Comparison of ENCODE assay signal across 20 cellular contexts in genomic region chr13:110103026-110103425, GRCh38.
DNase-seq lines count a peak whose midpoint lies in the region; FAIRE-seq and TF ChIP-seq lines count a peak whose summit lies in the region.
"Had no signal": no experiment of that assay in that cellular context is flagged by ENCODE, and none has a peak within 500 bp of the region (broad histone marks: within the 10 kb centered on the region; RNA-seq: fewer than 3 reads in every experiment).

No MANE protein-coding gene starts in this region.

- H3K4me2 ChIP-seq in smooth muscle cell: peak overlapping the region; percentile 45
- H3K4me2 ChIP-seq: KMS-11, SK-N-SH had no signal

- H3K9me3 ChIP-seq in adrenal gland (replicated peaks in 1 of 3) (peaks cover 0 to 10% (median 0%) of the 10 kb centered on the region in 3 donors), smooth muscle cell (replicated peaks; ENCODE audit: low read depth) (no peaks in the 10 kb centered on the region)

- FAIRE-seq in GM12891 (lab: Jason Lieb, UNC): no peak
- FAIRE-seq: D721Med, H54, HepG2, RCC 7860 had no signal

- H3K27me3 ChIP-seq in adrenal gland (no peaks in the 10 kb centered on the region), smooth muscle cell (ENCODE audit: low read depth) (no peaks in the 10 kb centered on the region)

- H3K36me3 ChIP-seq in adrenal gland (replicated peaks in 1 of 2) (no peaks in the 10 kb centered on the region), smooth muscle cell (ENCODE audit: low read depth) (no peaks in the 10 kb centered on the region)

- H4K20me1 ChIP-seq in smooth muscle cell (ENCODE audit: low read depth): no peaks in the 10 kb centered on the region

- H3K27ac ChIP-seq in adrenal gland (peak overlapping the region in 4 of 5 donors; percentile 14 to 85 (median 48)), smooth muscle cell (ENCODE audit: low read depth) (no peak overlapping the region), substantia nigra (ENCODE audit: low read depth, low read length, poor library complexity, severe bottlenecking) (no peak overlapping the region)
- H3K27ac ChIP-seq: KMS-11 had no signal

- H3K9ac ChIP-seq in smooth muscle cell (ENCODE audit: low read depth): no peak overlapping the region
- H3K9ac ChIP-seq: KMS-11, SK-N-SH had no signal

- WGBS in adrenal gland, 4 donors: 53 to 65% (median 58%) methylated on average over 5 of the region's 5 CpGs
- 65% methylated on average over 5 of the region's 5 CpGs for WGBS in smooth muscle cell (ENCODE audit: low lambda C conversion rate)

- no peaks in the 10 kb centered on the region for H3K79me2 ChIP-seq in smooth muscle cell (ENCODE audit: low read depth)

- H2AFZ ChIP-seq in smooth muscle cell (ENCODE audit: low read depth): no peak overlapping the region

- no peaks in the 10 kb centered on the region for H3F3A ChIP-seq in smooth muscle cell (ENCODE audit: low read depth)

- no peak for TF ChIP-seq POLR2A in adrenal gland (IDR thresholded peaks at IDR 0.05)
- TF ChIP-seq POLR2A in GM12891 (IDR thresholded peaks at IDR 0.05; ENCODE audit: low read depth, low read length): no peak

- intact Hi-C loops in adrenal gland (cut with DNase I): loop anchor here in 1 of 2 donors (10.0 kb wide), 1 partner anchor 958 kb away; no protein-coding TSS in a partner anchor

- H3K4me1 ChIP-seq in adrenal gland (replicated peaks in 1 of 2) (peaks cover 11 to 36% of the 10 kb centered on the region in 2 donors), smooth muscle cell (ENCODE audit: low read depth) (no peaks in the 10 kb centered on the region)

- TF ChIP-seq CTCF in adrenal gland (IDR thresholded peaks at IDR 0.05) (no peak), fibroblast of villous mesenchyme (IDR thresholded peaks at IDR 0.05; ENCODE audit: insufficient read depth, low read depth, low read length) (no peak), smooth muscle cell (IDR thresholded peaks at IDR 0.05; ENCODE audit: borderline replicate concordance, insufficient read depth, poor library complexity, severe bottlenecking) (no peak)

- peak; percentile 49 for DNase-seq in LHCN-M2 (ENCODE audit: low read depth)
- peak in 2 of 7 donors; percentile 36 to 38 for DNase-seq in adrenal gland
- peak; percentile 62 for DNase-seq in fibroblast of villous mesenchyme (ENCODE audit: low read depth)
- no peak for DNase-seq in smooth muscle cell (lab: John Stamatoyannopoulos, UW; ENCODE audit: unreplicated experiment)
- DNase-seq in NCI-H1436 treated with DMSO at 0.1 percent for 48 hours (lab: John Stamatoyannopoulos, UW): no peak
- no peak for DNase-seq in substantia nigra (lab: John Stamatoyannopoulos, UW)
- DNase-seq in GM12891 (ENCODE audit: insufficient read length, low spot score): no peak
- DNase-seq: C1 segment of cervical spinal cord; CD8-positive, alpha-beta memory T cell; NCI-H1436; NCI-H2081; NCI-H446 treated with DMSO at 0.1 percent for 48 hours; NK-92 treated with Interleukin-12 subunit alpha and Interleukin-12 subunit beta, amount 100 ng/mL, for 24 hours; SHP77; SK-N-SH had no signal

- H3K4me3 ChIP-seq in adrenal gland: no peak overlapping the region
- H3K4me3 ChIP-seq in fibroblast of villous mesenchyme (ENCODE audit: low read depth, low read length): no peak overlapping the region
- H3K4me3 ChIP-seq in smooth muscle cell: no peak overlapping the region

TF ChIP-seq in GM12891, 5 proteins besides CTCF, POLR2A, EP300 and RAD21:
- TF ChIP-seq TAF1 (IDR thresholded peaks at IDR 0.05; ENCODE audit: low read depth, low read length): no peak
- no peak for TF ChIP-seq SPI1 (IDR thresholded peaks at IDR 0.05; ENCODE audit: low read depth, low read length)
- TF ChIP-seq POLR2AphosphoS5 (IDR thresholded peaks at IDR 0.05; ENCODE audit: low read depth, low read length): no peak

Comparison
In these comparisons a context has a peak if more than half of its experiments do, and no peak if none do; other contexts are left out.
1. DNase-seq: peak in LHCN-M2 (single experiment) and fibroblast of villous mesenchyme (single experiment); none in smooth muscle cell (single experiment), NCI-H1436 treated with DMSO at 0.1 percent for 48 hours (single experiment), substantia nigra (0 of 49) and GM12891 (single experiment).
2. H3K27ac ChIP-seq: peak in adrenal gland (4 of 5); none in smooth muscle cell (single experiment) and substantia nigra (single experiment).